In the genomic region with DNA sequence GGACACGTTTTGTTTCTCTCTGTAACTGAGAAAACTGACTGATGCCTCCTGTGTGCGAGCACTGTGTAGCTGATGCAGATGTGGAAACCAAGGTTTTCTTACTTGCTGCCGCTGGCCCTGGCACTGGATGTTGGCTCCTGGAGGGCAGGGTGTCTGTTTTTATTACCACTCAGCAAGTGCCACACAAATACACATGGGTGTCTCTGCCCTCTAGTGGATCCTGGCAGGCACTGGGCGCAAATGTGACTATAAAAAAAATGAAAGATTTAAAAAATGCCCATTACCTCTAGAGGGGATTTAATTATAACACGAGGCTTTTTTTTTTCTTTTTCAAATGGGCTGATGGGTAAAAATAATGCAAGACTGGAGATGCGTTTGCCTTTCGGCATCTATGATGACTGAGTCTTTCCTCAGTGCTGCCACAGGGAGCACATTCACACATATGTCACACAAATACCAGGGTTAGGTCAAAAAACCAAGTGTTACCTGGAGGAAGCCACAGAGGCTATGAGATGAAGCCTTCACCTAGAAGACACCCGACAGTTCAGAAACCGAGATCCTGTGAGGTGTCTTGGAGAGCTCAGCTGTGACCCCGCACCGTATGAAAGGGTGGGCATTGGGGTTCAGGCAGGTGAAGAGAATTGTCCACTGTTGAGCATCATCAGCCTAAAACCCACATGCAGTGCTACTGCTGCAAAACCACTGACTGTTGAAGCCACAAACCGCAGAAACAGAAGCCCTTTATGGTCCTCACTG, we compare ENCODE assay signal across 8 cellular contexts. TPM values are rescaled to one million over a fixed set of nuclear protein-coding genes. Genes with fewer than 3 reads are reported as not detected.
DNase-seq lines count a peak whose midpoint lies in the region; ATAC-seq and TF ChIP-seq lines count a peak whose summit lies in the region.

No MANE protein-coding gene starts in this region.

- ATAC-seq in HG03159 (IDR thresholded peaks at IDR 0.05; ENCODE audit: unreplicated experiment), result no peak
- no peak for ATAC-seq in HG03460 (IDR thresholded peaks at IDR 0.05; ENCODE audit: unreplicated experiment)

- no peak overlapping the region for H3K4me3 ChIP-seq in AG10803 (ENCODE audit: low read length)
- H3K4me3 ChIP-seq in GM12875 (ENCODE audit: low read depth, low read length), result no peak overlapping the region

- TF ChIP-seq CTCF in AG10803 (conservative IDR thresholded peaks at IDR 0.05; ENCODE audit: low read length) (peak; percentile 77), GM12875 (IDR thresholded peaks at IDR 0.05; ENCODE audit: borderline replicate concordance, insufficient read depth, low read depth, low read length) (peak; percentile 67)

- DNase-seq in AG10803 (ENCODE audit: low read depth), result peak; percentile 66
- peak; percentile 39 for DNase-seq in NCI-H510A treated with DMSO at 0.1 percent for 48 hours (lab: John Stamatoyannopoulos, UW)
- DNase-seq in activated CD8-positive, alpha-beta memory T cell treated with anti-CD3 and anti-CD28 coated beads for 4 hours (ENCODE audit: low read depth in 2 of 2), result peak; percentile 4 to 12
- peak; percentile 41 for DNase-seq in fibroblast of the conjunctiva (ENCODE audit: low read depth)
- DNase-seq in renal cortical epithelial cell (ENCODE audit: low read depth), result peak; percentile 59

RNA-seq across cellular contexts. Expression of gene CHAMP1, which starts 25.7 kb away (rescaled TPM):
- total RNA-seq in renal cortical epithelial cell, result 15.3 and 15.9 TPM in 2 replicates

RNA-seq across cellular contexts. Expression of gene UPF3A, which starts 58.6 kb away (rescaled TPM):
- total RNA-seq in renal cortical epithelial cell, result 14.6 and 30.3 TPM in 2 replicates

Comparison
In these comparisons a context has a peak if more than half of its experiments do, and no peak if none do; other contexts are left out.
1. DNase-seq: peak in every context shown above with its lines; median percentile 66 in AG10803; 59 in renal cortical epithelial cell; 41 in fibroblast of the conjunctiva; 39 in NCI-H510A treated with DMSO at 0.1 percent for 48 hours; 8 in activated CD8-positive, alpha-beta memory T cell treated with anti-CD3 and anti-CD28 coated beads for 4 hours.